Comparison of ENCODE assay signal across 8 cellular contexts in genomic region chr13:44306401-44307192, GRCh38.
DNase-seq lines count a peak whose midpoint lies in the region; TF ChIP-seq lines count a peak whose summit lies in the region.

No MANE protein-coding gene starts in this region.

- DNase-seq in BJ (ENCODE audit: low read depth): peak; percentile 76
- DNase-seq in brain pericyte (ENCODE audit: low read depth, low spot score): peak; percentile 85
- peak; percentile 91 for DNase-seq in kidney tubule cell (ENCODE audit: low spot score)
- DNase-seq in substantia nigra (lab: John Stamatoyannopoulos, UW): peak in 17 of 49 donors; percentile 6 to 54 (median 28)
- DNase-seq in activated CD4-positive, alpha-beta T cell treated with anti-CD3 and anti-CD28 coated beads for 4 hours: no peak
- no peak for DNase-seq in NCI-H1436 treated with DMSO at 0.1 percent for 48 hours (lab: John Stamatoyannopoulos, UW)
- DNase-seq in NCI-H1694 treated with DMSO at 0.1 percent for 48 hours (lab: John Stamatoyannopoulos, UW): no peak

- H3K27ac ChIP-seq in KOPT-K1 (ENCODE audit: low read depth, low read length, poor library complexity, severe bottlenecking) (peak overlapping the region; percentile 86), substantia nigra (ENCODE audit: low read depth, low read length, poor library complexity, severe bottlenecking) (peak overlapping the region; percentile 27)

- no peak overlapping the region for H3K4me3 ChIP-seq in BJ (ENCODE audit: low read depth, low read length)

- H3K27me3 ChIP-seq in BJ (ENCODE audit: control insufficient read depth, insufficient read depth, low read length): no peaks in the 10 kb centered on the region

- CTCF ChIA-PET in BJ (lab: Yijun Ruan, JAX): interaction anchor here (1.2 kb wide), 1 partner anchor 115 kb away, joined by 3 read pairs; no protein-coding TSS in a partner anchor

- no peaks in the 10 kb centered on the region for H3K9me3 ChIP-seq in KOPT-K1 (ENCODE audit: insufficient read depth, low read length, poor library complexity, severe bottlenecking)

- no peaks in the 10 kb centered on the region for H3K36me3 ChIP-seq in BJ (ENCODE audit: control insufficient read depth, insufficient read depth, low read length)
- no peaks in the 10 kb centered on the region for H3K36me3 ChIP-seq in KOPT-K1 (ENCODE audit: insufficient read depth, low read length)

- POLR2A ChIA-PET in BJ (lab: Charles Lee): interaction anchor here (0.6 kb wide), 2 partner anchors 85 to 96 kb away, joined by 3 read pairs; no protein-coding TSS in a partner anchor

- no peak for TF ChIP-seq CTCF in BJ (IDR thresholded peaks at IDR 0.05; ENCODE audit: insufficient read depth, low read depth, low read length)

Comparison
In these comparisons a context has a peak if more than half of its experiments do, and no peak if none do; other contexts are left out.
1. DNase-seq: peak in BJ (single experiment), brain pericyte (single experiment) and kidney tubule cell (single experiment); none in activated CD4-positive, alpha-beta T cell treated with anti-CD3 and anti-CD28 coated beads for 4 hours (0 of 2), NCI-H1436 treated with DMSO at 0.1 percent for 48 hours (single experiment) and NCI-H1694 treated with DMSO at 0.1 percent for 48 hours (single experiment).